Comparison of ENCODE assay signal across 9 cellular contexts in genomic region chr16:1141716-1142115, GRCh38. TPM values are rescaled to one million over a fixed set of nuclear protein-coding genes. Genes with fewer than 3 reads are reported as not detected.
"Had no signal": no experiment of that assay in that cellular context is flagged by ENCODE, and none has a peak within 500 bp of the region (broad histone marks: within the 10 kb centered on the region; RNA-seq: fewer than 3 reads in every experiment).

No MANE protein-coding gene starts in this region.

- H3K4me3 Mint-ChIP-seq: IgD-negative memory B cell had no signal

- DNase-seq: IMR-90, KBM-7, KG1 had no signal

- ATAC-seq: HepG2, K562 had no signal

- H3K27ac Mint-ChIP-seq: IgD-negative memory B cell had no signal

- H3K4me3 ChIP-seq: K562 had no signal

- H3K9ac ChIP-seq: KMS-11 had no signal

- H3K4me2 ChIP-seq: KMS-11 had no signal

- H3K36me3 Mint-ChIP-seq: IgD-negative memory B cell had no signal

- H3K27ac ChIP-seq: HL-60, KMS-11 had no signal

RNA-seq across cellular contexts. Expression of gene CACNA1H, which starts 11.2 kb away (rescaled TPM):
- total RNA-seq: HT1080 had no signal
- polyA plus RNA-seq: IgD-negative memory B cell had no signal

RNA-seq across cellular contexts. Expression of gene C1QTNF8, which starts 45.7 kb away (rescaled TPM):
- total RNA-seq: HT1080, IMR-90, K562 had no signal
- polyA plus RNA-seq: HepG2, IgD-negative memory B cell, IMR-90, K562 had no signal
